Comparison of ENCODE assay signal across 8 cellular contexts in the genomic region with DNA sequence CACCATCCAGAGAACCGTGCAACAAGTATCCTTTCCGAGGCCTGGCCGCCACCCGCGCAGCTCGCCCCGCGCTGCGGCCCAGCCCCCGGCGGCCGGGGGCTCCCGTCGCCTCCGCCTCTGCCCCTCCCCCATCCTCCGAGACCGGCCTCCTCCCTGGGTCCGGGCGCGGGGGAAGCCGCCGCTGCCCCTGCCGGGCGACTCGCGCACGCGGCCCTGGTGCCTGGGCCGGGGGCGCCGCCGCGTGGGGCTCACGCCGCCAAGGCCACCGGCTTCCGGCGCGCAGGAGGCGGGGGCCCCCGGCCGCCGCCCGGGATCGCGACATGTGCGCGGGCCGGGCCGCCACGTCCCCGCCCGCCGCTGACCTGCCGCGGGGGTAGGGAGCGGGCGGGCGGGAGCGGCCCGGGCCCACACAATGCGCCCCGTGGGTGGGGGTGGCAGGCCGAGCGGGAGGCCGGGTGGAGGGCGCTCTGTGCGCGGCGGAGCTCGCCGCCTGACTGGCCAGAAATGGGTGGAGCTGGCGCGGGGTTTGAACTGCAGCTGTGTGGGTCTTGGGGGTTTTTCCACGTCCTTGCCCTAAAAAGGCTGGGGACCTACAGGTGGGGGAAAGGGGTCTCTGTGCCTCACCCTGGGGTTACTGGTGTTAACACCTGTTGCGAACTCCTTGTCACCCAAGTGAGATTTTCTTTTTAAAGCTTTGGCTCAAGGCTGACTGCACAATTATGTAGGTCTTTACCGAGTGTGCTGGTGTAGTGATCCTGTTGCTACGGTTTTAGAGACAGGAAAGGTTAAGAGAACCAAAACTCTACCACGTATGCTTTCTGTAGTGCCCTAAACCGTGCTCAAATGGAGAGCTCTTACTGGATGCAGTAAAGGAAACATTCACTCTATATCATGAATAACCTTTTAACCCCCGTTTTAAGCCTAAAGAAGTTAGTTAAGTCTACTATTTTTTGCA. TPM values are rescaled to one million over a fixed set of nuclear protein-coding genes. Genes with fewer than 3 reads are reported as not detected.
A peak's percentile ranks its signal among the peaks of the same experiment; 100 is the strongest.
DNase-seq lines count a peak whose midpoint lies in the region; ATAC-seq and TF ChIP-seq lines count a peak whose summit lies in the region.

No MANE protein-coding gene starts in this region.

- no peaks in the 10 kb centered on the region for H3K9me2 ChIP-seq in neural cell (ENCODE audit: insufficient read depth, low read length)

- H3K27ac Mint-ChIP-seq in activated T-helper 1 cell treated with anti-CD3 and anti-CD28 coated beads, Interleukin-12 subunit alpha, Interleukin-12 subunit beta, Interleukin-2, Interleukin-4 antibody, amounts not matched to agents 30 ng/mL and 10 ng/mL and 1 ng/mL, durations not matched to agents 14 hours and 24 hours and 36 hours: peak overlapping the region; percentile 99

- H3K36me3 Mint-ChIP-seq in activated T-helper 1 cell treated with anti-CD3 and anti-CD28 coated beads, Interleukin-12 subunit alpha, Interleukin-12 subunit beta, Interleukin-2, Interleukin-4 antibody, amounts not matched to agents 30 ng/mL and 10 ng/mL and 1 ng/mL, durations not matched to agents 14 hours and 24 hours and 36 hours (ENCODE audit: low read depth): peaks cover 21% of the 10 kb centered on the region

- peaks cover 7% of the 10 kb centered on the region for H3K27me3 Mint-ChIP-seq in activated T-helper 1 cell treated with anti-CD3 and anti-CD28 coated beads, Interleukin-12 subunit alpha, Interleukin-12 subunit beta, Interleukin-2, Interleukin-4 antibody, amounts not matched to agents 30 ng/mL and 10 ng/mL and 1 ng/mL, durations not matched to agents 14 hours and 24 hours and 36 hours (ENCODE audit: insufficient read depth)

- DNase-seq in 8988T (peak; percentile 30), GM13977 (ENCODE audit: low spot score) (peak; percentile 69), NT2/D1 (ENCODE audit: low read depth, low spot score) (no peak), fibroblast of pulmonary artery (ENCODE audit: low read depth) (peak; percentile 46), stomach (peak; percentile 48)
- peak; percentile 44 for DNase-seq in activated T-helper 1 cell treated with anti-CD3 and anti-CD28 coated beads, Interleukin-12 subunit alpha, Interleukin-12 subunit beta, Interleukin-2, Interleukin-4 antibody, amounts not matched to agents 30 ng/mL and 10 ng/mL and 1 ng/mL, durations not matched to agents 14 hours and 24 hours and 36 hours (ENCODE audit: low spot score)

- peak overlapping the region; percentile 84 for H3K4me3 ChIP-seq in NT2/D1 (ENCODE audit: insufficient read length, low read depth)
- H3K4me3 ChIP-seq in fibroblast of pulmonary artery (replicated peaks; ENCODE audit: low read depth, low read length): peak overlapping the region; percentile 80
- peak overlapping the region; percentile 78 for H3K4me3 ChIP-seq in neural cell (ENCODE audit: low read length)
- H3K4me3 ChIP-seq in stomach: peak overlapping the region; percentile 58 to 94 (median 84)

- no peak for TF ChIP-seq RAD21 in neural cell (conservative IDR thresholded peaks at IDR 0.05)

- peaks cover 68% of the 10 kb centered on the region for H4K20me1 ChIP-seq in neural cell (ENCODE audit: insufficient read depth)

- H3K4me3 Mint-ChIP-seq in activated T-helper 1 cell treated with anti-CD3 and anti-CD28 coated beads, Interleukin-12 subunit alpha, Interleukin-12 subunit beta, Interleukin-2, Interleukin-4 antibody, amounts not matched to agents 30 ng/mL and 10 ng/mL and 1 ng/mL, durations not matched to agents 14 hours and 24 hours and 36 hours: peak overlapping the region; percentile 97

- in situ Hi-C loops in GM13977 (cut with MboI; ENCODE audit: low pct_unique_long_range_greater_than_20kb, low sequenced_read_pairs, unreplicated experiment): no loop called here

- TF ChIP-seq EP300 in neural cell (conservative IDR thresholded peaks at IDR 0.05; ENCODE audit: poor library complexity, severe bottlenecking) (no peak), stomach (IDR thresholded peaks at IDR 0.05) (no peak)

- H3F3A ChIP-seq in neural cell (ENCODE audit: insufficient read depth, low read length, poor library complexity, severe bottlenecking): peaks cover 6% of the 10 kb centered on the region

- intact Hi-C loops in activated T-helper 1 cell treated with anti-CD3 and anti-CD28 coated beads, Interleukin-12 subunit alpha, Interleukin-12 subunit beta, Interleukin-2, Interleukin-4 antibody, amounts not matched to agents 30 ng/mL and 10 ng/mL and 1 ng/mL, durations not matched to agents 14 hours and 24 hours and 36 hours (cut with micrococcal nuclease): loop anchor here (1.0 to 2.0 kb wide), 6 partner anchors 11 to 716 kb away; partner anchors contain the start of genes ANKRA2, TNPO1 and UTP15
- intact Hi-C loops in stomach (cut with DNase I; ENCODE audit: low total_unique reads): no loop called here

- WGBS in stomach, 5 donors: 0 to 1% (median 1%) methylated on average over 14 to 81 of the region's 81 CpGs

- no peaks in the 10 kb centered on the region for H3K9me3 Mint-ChIP-seq in activated T-helper 1 cell treated with anti-CD3 and anti-CD28 coated beads, Interleukin-12 subunit alpha, Interleukin-12 subunit beta, Interleukin-2, Interleukin-4 antibody, amounts not matched to agents 30 ng/mL and 10 ng/mL and 1 ng/mL, durations not matched to agents 14 hours and 24 hours and 36 hours

- H3K4me1 ChIP-seq in NT2/D1 (ENCODE audit: insufficient read depth, insufficient read length) (no peaks in the 10 kb centered on the region), stomach (peaks cover 29 to 88% (median 63%) of the 10 kb centered on the region in 4 donors)

- H3K9me3 ChIP-seq in NT2/D1 (ENCODE audit: insufficient read depth, low read length) (no peaks in the 10 kb centered on the region), neural cell (ENCODE audit: low read length) (no peaks in the 10 kb centered on the region), stomach (no peaks in the 10 kb centered on the region)

- H3K27me3 ChIP-seq in NT2/D1 (ENCODE audit: insufficient read depth, insufficient read length): no peaks in the 10 kb centered on the region
- no peaks in the 10 kb centered on the region for H3K27me3 ChIP-seq in neural cell (ENCODE audit: insufficient read depth, low read depth, low read length)
- H3K27me3 ChIP-seq in stomach: no peaks in the 10 kb centered on the region

- peak overlapping the region; percentile 59 for H3K4me2 ChIP-seq in neural cell (ENCODE audit: low read length)

- H3K79me2 ChIP-seq in neural cell (replicated peaks; ENCODE audit: insufficient read depth, low read length): peaks cover 88% of the 10 kb centered on the region

- peak; percentile 18 for TF ChIP-seq CTCF in GM13977 (IDR thresholded peaks at IDR 0.05; ENCODE audit: extremely low read depth, insufficient read depth, missing control alignments)
- TF ChIP-seq CTCF in fibroblast of pulmonary artery (IDR thresholded peaks at IDR 0.05; ENCODE audit: low read length, missing control alignments): no peak
- no peak for TF ChIP-seq CTCF in neural cell (IDR thresholded peaks at IDR 0.05; ENCODE audit: poor library complexity, severe bottlenecking)
- no peak for TF ChIP-seq CTCF in stomach (IDR thresholded peaks at IDR 0.05)

- H3K36me3 ChIP-seq in NT2/D1 (ENCODE audit: insufficient read depth, insufficient read length, low read length) (peaks cover 31% of the 10 kb centered on the region), neural cell (ENCODE audit: insufficient read depth, low read length) (peaks cover 7% of the 10 kb centered on the region), stomach (peaks cover 0 to 9% (median 7%) of the 10 kb centered on the region in 4 donors)

- peak overlapping the region; percentile 86 for H3K9ac ChIP-seq in NT2/D1 (ENCODE audit: insufficient read length, low read depth)
- peak overlapping the region; percentile 77 for H3K9ac ChIP-seq in neural cell (ENCODE audit: low read length)

- H3K27ac ChIP-seq in neural cell (ENCODE audit: low read length) (peak overlapping the region; percentile 71), stomach (peak overlapping the region; percentile 82 to 99 (median 94))

- no peak for TF ChIP-seq POLR2A in stomach (IDR thresholded peaks at IDR 0.05)

- peak; percentile 58 for ATAC-seq in HG02884 (IDR thresholded peaks at IDR 0.05; ENCODE audit: unreplicated experiment)

- H3K4me1 Mint-ChIP-seq in activated T-helper 1 cell treated with anti-CD3 and anti-CD28 coated beads, Interleukin-12 subunit alpha, Interleukin-12 subunit beta, Interleukin-2, Interleukin-4 antibody, amounts not matched to agents 30 ng/mL and 10 ng/mL and 1 ng/mL, durations not matched to agents 14 hours and 24 hours and 36 hours (ENCODE audit: low read depth): peaks cover 51% of the 10 kb centered on the region

- H2AFZ ChIP-seq in neural cell (ENCODE audit: low read depth, low read length): peak overlapping the region; percentile 23

TF ChIP-seq in neural cell, 6 proteins besides CTCF, POLR2A, EP300 and RAD21 (continues in another document):
- TF ChIP-seq, protein P1, sequence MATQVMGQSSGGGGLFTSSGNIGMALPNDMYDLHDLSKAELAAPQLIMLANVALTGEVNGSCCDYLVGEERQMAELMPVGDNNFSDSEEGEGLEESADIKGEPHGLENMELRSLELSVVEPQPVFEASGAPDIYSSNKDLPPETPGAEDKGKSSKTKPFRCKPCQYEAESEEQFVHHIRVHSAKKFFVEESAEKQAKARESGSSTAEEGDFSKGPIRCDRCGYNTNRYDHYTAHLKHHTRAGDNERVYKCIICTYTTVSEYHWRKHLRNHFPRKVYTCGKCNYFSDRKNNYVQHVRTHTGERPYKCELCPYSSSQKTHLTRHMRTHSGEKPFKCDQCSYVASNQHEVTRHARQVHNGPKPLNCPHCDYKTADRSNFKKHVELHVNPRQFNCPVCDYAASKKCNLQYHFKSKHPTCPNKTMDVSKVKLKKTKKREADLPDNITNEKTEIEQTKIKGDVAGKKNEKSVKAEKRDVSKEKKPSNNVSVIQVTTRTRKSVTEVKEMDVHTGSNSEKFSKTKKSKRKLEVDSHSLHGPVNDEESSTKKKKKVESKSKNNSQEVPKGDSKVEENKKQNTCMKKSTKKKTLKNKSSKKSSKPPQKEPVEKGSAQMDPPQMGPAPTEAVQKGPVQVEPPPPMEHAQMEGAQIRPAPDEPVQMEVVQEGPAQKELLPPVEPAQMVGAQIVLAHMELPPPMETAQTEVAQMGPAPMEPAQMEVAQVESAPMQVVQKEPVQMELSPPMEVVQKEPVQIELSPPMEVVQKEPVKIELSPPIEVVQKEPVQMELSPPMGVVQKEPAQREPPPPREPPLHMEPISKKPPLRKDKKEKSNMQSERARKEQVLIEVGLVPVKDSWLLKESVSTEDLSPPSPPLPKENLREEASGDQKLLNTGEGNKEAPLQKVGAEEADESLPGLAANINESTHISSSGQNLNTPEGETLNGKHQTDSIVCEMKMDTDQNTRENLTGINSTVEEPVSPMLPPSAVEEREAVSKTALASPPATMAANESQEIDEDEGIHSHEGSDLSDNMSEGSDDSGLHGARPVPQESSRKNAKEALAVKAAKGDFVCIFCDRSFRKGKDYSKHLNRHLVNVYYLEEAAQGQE (IDR thresholded peaks at IDR 0.05; ENCODE audit: borderline replicate concordance): no peak

RNA-seq across cellular contexts. Expression of gene TNPO1, which starts 32.3 kb away (rescaled TPM):
- 133 and 142 TPM in 2 replicates for total RNA-seq in activated T-helper 1 cell treated with anti-CD3 and anti-CD28 coated beads, Interleukin-12 subunit alpha, Interleukin-12 subunit beta, Interleukin-2, Interleukin-4 antibody, amounts not matched to agents 30 ng/mL and 10 ng/mL and 1 ng/mL, durations not matched to agents 14 hours and 24 hours and 36 hours
- 87.5 and 103 TPM in 2 replicates for polyA plus RNA-seq in neural cell
- polyA minus RNA-seq in neural cell: 366 and 415 TPM in 2 replicates
- total RNA-seq in stomach: 100 to 1,000 TPM in 4 of 5 donors, 10 to 100 TPM in 1; 79.0 to 531 (median 143) TPM
- 10 to 100 TPM in 2 of 3 donors, 1 to 10 TPM in 1; 7.5 to 28.3 (median 19.8) TPM for polyA plus RNA-seq in stomach
